ENCODE assay signal across 1 cellular context in genomic region chr6:11224966-11225463, GRCh38.
TF ChIP-seq lines count a peak whose summit lies in the region.

No MANE protein-coding gene starts in this region.

TF ChIP-seq in HepG2, 621 proteins besides CTCF, POLR2A, EP300 and RAD21 (continued from another document):
- TF ChIP-seq HNRNPK (IDR thresholded peaks at IDR 0.05; ENCODE audit: low read depth, low read length, poor library complexity, severe bottlenecking): peak; percentile 16
- TF ChIP-seq, protein P1, sequence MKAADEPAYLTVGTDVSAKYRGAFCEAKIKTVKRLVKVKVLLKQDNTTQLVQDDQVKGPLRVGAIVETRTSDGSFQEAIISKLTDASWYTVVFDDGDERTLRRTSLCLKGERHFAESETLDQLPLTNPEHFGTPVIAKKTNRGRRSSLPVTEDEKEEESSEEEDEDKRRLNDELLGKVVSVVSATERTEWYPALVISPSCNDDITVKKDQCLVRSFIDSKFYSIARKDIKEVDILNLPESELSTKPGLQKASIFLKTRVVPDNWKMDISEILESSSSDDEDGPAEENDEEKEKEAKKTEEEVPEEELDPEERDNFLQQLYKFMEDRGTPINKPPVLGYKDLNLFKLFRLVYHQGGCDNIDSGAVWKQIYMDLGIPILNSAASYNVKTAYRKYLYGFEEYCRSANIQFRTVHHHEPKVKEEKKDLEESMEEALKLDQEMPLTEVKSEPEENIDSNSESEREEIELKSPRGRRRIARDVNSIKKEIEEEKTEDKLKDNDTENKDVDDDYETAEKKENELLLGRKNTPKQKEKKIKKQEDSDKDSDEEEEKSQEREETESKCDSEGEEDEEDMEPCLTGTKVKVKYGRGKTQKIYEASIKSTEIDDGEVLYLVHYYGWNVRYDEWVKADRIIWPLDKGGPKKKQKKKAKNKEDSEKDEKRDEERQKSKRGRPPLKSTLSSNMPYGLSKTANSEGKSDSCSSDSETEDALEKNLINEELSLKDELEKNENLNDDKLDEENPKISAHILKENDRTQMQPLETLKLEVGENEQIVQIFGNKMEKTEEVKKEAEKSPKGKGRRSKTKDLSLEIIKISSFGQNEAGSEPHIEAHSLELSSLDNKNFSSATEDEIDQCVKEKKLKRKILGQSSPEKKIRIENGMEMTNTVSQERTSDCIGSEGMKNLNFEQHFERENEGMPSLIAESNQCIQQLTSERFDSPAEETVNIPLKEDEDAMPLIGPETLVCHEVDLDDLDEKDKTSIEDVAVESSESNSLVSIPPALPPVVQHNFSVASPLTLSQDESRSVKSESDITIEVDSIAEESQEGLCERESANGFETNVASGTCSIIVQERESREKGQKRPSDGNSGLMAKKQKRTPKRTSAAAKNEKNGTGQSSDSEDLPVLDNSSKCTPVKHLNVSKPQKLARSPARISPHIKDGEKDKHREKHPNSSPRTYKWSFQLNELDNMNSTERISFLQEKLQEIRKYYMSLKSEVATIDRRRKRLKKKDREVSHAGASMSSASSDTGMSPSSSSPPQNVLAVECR (CRISPR knock-in tag; IDR thresholded peaks at IDR 0.05; ENCODE audit: borderline replicate concordance): no peak
- TF ChIP-seq, protein P2, sequence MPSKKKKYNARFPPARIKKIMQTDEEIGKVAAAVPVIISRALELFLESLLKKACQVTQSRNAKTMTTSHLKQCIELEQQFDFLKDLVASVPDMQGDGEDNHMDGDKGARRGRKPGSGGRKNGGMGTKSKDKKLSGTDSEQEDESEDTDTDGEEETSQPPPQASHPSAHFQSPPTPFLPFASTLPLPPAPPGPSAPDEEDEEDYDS (CRISPR knock-in tag; IDR thresholded peaks at IDR 0.05): no peak
- peak; percentile 73 for TF ChIP-seq RBFOX2 (IDR thresholded peaks at IDR 0.05; ENCODE audit: low read depth, low read length)
TF ChIP-seq in HepG2: peak in this region for 3.
